12 cellular contexts compared by ENCODE assay signal in genomic region chr2:238727585-238728321, GRCh38.
A peak's percentile ranks its signal among the peaks of the same experiment; 100 is the strongest.
DNase-seq lines count a peak whose midpoint lies in the region; ATAC-seq, FAIRE-seq and TF ChIP-seq lines count a peak whose summit lies in the region.
"Had no signal": no experiment of that assay in that cellular context is flagged by ENCODE, and none has a peak within 500 bp of the region (broad histone marks: within the 10 kb centered on the region; RNA-seq: fewer than 3 reads in every experiment).

No MANE protein-coding gene starts in this region.

- no peak overlapping the region for H2BK12ac ChIP-seq in trophoblast cell (ENCODE audit: low read length)

- no peak overlapping the region for H3K9ac ChIP-seq in trophoblast cell (ENCODE audit: low read length)

- H3K23ac ChIP-seq in trophoblast cell (ENCODE audit: low read length) = no peak overlapping the region

- H3K36me3 ChIP-seq in gastroesophageal sphincter (no peaks in the 10 kb centered on the region), trophoblast cell (ENCODE audit: control insufficient read depth in 1 of 2, insufficient read depth in 2 of 2, low read length in 2 of 2) (no peaks in the 10 kb centered on the region)
- H3K36me3 ChIP-seq: Peyer's patch had no signal

- TF ChIP-seq POLR2A in gastroesophageal sphincter (IDR thresholded peaks at IDR 0.05) = no peak

- no peak overlapping the region for H2AK5ac ChIP-seq in trophoblast cell (ENCODE audit: low read length)

- TF ChIP-seq CTCF in gastroesophageal sphincter (IDR thresholded peaks at IDR 0.05) = peak in 2 of 4 experiments; percentile 22 to 29
- TF ChIP-seq CTCF in D721Med (IDR thresholded peaks at IDR 0.05; ENCODE audit: insufficient read depth, missing control alignments) = no peak

- H2BK120ac ChIP-seq in trophoblast cell (ENCODE audit: insufficient read depth, low read length, poor library complexity) = no peak overlapping the region

- FAIRE-seq in D721Med (lab: Jason Lieb, UNC) = no peak

- no peaks in the 10 kb centered on the region for H3K27me3 ChIP-seq in gastroesophageal sphincter
- no peaks in the 10 kb centered on the region for H3K27me3 ChIP-seq in trophoblast cell (ENCODE audit: insufficient read depth, low read length)
- H3K27me3 ChIP-seq: Peyer's patch had no signal

- WGBS in gastroesophageal sphincter (ENCODE audit: low coverage in 1 of 2), 2 donors = 20% methylated on average over 1 to 7 of the region's 10 CpGs
- no CpG with 5 or more reads among the region's 10 CpGs for WGBS in trophoblast cell (ENCODE audit: extremely low coverage, insufficient coverage, insufficient read length)

- H2BK5ac ChIP-seq in trophoblast cell (ENCODE audit: low read depth, low read length, poor library complexity) = no peak overlapping the region

- H3K4ac ChIP-seq in trophoblast cell (ENCODE audit: low read depth, low read length) = no peak overlapping the region

- H3K4me3 ChIP-seq in gastroesophageal sphincter (no peak overlapping the region), trophoblast cell (ENCODE audit: low read depth, low read length) (no peak overlapping the region)
- H3K4me3 ChIP-seq: Peyer's patch had no signal

- H3K79me1 ChIP-seq in trophoblast cell (ENCODE audit: low read length) = no peaks in the 10 kb centered on the region

- intact Hi-C loops in Right ventricle myocardium inferior (cut with DNase I) = no loop called here
- intact Hi-C loops in cardiac septum (cut with DNase I) = no loop called here

- no peak overlapping the region for H2AFZ ChIP-seq in trophoblast cell (ENCODE audit: insufficient read depth, low read length, poor library complexity)

- no peak overlapping the region for H3K4me2 ChIP-seq in trophoblast cell (ENCODE audit: low read length)

- peak; percentile 66 for TF ChIP-seq EP300 in gastroesophageal sphincter (IDR thresholded peaks at IDR 0.05)

- H4K12ac ChIP-seq in trophoblast cell (ENCODE audit: low read depth, low read length) = no peak overlapping the region

- no peak overlapping the region for H3K18ac ChIP-seq in trophoblast cell (ENCODE audit: low read length)

- peak; percentile 77 for ATAC-seq in Right ventricle myocardium inferior
- ATAC-seq in gastroesophageal sphincter = peak; percentile 83
- ATAC-seq in GM21381 (IDR thresholded peaks at IDR 0.05; ENCODE audit: unreplicated experiment) = no peak

- H3K79me2 ChIP-seq in trophoblast cell (ENCODE audit: control insufficient read depth, insufficient read depth, low read length, poor library complexity) = no peaks in the 10 kb centered on the region

- H4K8ac ChIP-seq in trophoblast cell (ENCODE audit: low read depth, low read length) = no peak overlapping the region

- H3K27ac ChIP-seq in gastroesophageal sphincter (peak overlapping the region; percentile 86 to 99 (median 94)), trophoblast cell (ENCODE audit: low read depth, low read length) (no peak overlapping the region)

- peak; percentile 78 for DNase-seq in Right ventricle myocardium inferior (ENCODE audit: missing footprints)
- DNase-seq in cardiac septum (ENCODE audit: low spot score) = no peak
- peak; percentile 48 to 77 for DNase-seq in trophoblast cell
- DNase-seq in T-helper 9 cell = no peak
- no peak for DNase-seq in D721Med (ENCODE audit: insufficient read length, low spot score)
- DNase-seq in NCI-H1694 treated with DMSO at 0.1 percent for 48 hours (lab: John Stamatoyannopoulos, UW) = no peak
- DNase-seq: caudate nucleus, GOT3, NCI-H2171 treated with DMSO at 0.1 percent for 48 hours, Peyer's patch had no signal

- no peak overlapping the region for H4K91ac ChIP-seq in trophoblast cell (ENCODE audit: low read depth, low read length)

- H3K4me1 ChIP-seq in gastroesophageal sphincter = peaks cover 7 to 68% (median 29%) of the 10 kb centered on the region in 3 donors
- H3K4me1 ChIP-seq in trophoblast cell (ENCODE audit: control insufficient read depth in 1 of 2, insufficient read depth in 2 of 2, low read length in 2 of 2) = peaks cover 0 to 9% of the 10 kb centered on the region in 2 experiments
- H3K4me1 ChIP-seq: Peyer's patch had no signal

- no peaks in the 10 kb centered on the region for H3K9me3 ChIP-seq in gastroesophageal sphincter
- peaks cover 1% of the 10 kb centered on the region for H3K9me3 ChIP-seq in trophoblast cell (ENCODE audit: insufficient read depth, low read depth, low read length)
- H3K9me3 ChIP-seq: Peyer's patch had no signal

- H3K14ac ChIP-seq in trophoblast cell (ENCODE audit: low read length) = no peak overlapping the region

Comparison
In these comparisons a context has a peak if more than half of its experiments do, and no peak if none do; other contexts are left out.
1. DNase-seq: peak in Right ventricle myocardium inferior (single experiment) and trophoblast cell (2 of 2); none in cardiac septum (single experiment), T-helper 9 cell (single experiment), D721Med (single experiment) and NCI-H1694 treated with DMSO at 0.1 percent for 48 hours (single experiment).